ENCODE assay signal across 15 cellular contexts in genomic region chr3:169077394-169077906, GRCh38.
DNase-seq lines count a peak whose midpoint lies in the region; ATAC-seq, FAIRE-seq and TF ChIP-seq lines count a peak whose summit lies in the region.
"Had no signal": no experiment of that assay in that cellular context is flagged by ENCODE, and none has a peak within 500 bp of the region (broad histone marks: within the 10 kb centered on the region; RNA-seq: fewer than 3 reads in every experiment).

No MANE protein-coding gene starts in this region.

- H3K79me1 ChIP-seq in H1 (ENCODE audit: low read depth, low read length), result no peaks in the 10 kb centered on the region

- no peaks in the 10 kb centered on the region for H3K27me3 ChIP-seq in H1 (replicated peaks in 1 of 4; ENCODE audit: control insufficient read depth in 3 of 4, extremely low read depth in 1 of 4, insufficient read depth in 3 of 4, low read length in 3 of 4)

- peak; percentile 94 for ATAC-seq in GM18867 (IDR thresholded peaks at IDR 0.05; ENCODE audit: unreplicated experiment)
- peak; percentile 60 for ATAC-seq in GM21423 (IDR thresholded peaks at IDR 0.05; ENCODE audit: unreplicated experiment)
- ATAC-seq in HG02973 (IDR thresholded peaks at IDR 0.05; ENCODE audit: unreplicated experiment), result peak; percentile 86
- ATAC-seq in activated naive CD8-positive, alpha-beta T cell treated with anti-CD3 and anti-CD28 coated beads, Interleukin-2, amount 50 U/mL, for 24 hours, result no peak
- ATAC-seq: natural killer cell; stimulated activated naive CD8-positive, alpha-beta T cell treated with anti-CD3 and anti-CD28 coated beads, Interleukin-15, Interleukin-2, amounts not matched to agents 100 U/mL and 50 U/mL, for 24 hours had no signal

- H4K20me1 ChIP-seq in H1 (replicated peaks in 1 of 2; ENCODE audit: control insufficient read depth in 1 of 2, insufficient read depth in 2 of 2, low read length in 2 of 2), result no peaks in the 10 kb centered on the region

- no peak overlapping the region for H4K91ac ChIP-seq in H1 (replicated peaks; ENCODE audit: insufficient read length, low read length)

- no peak for TF ChIP-seq EP300 in H1 (IDR thresholded peaks at IDR 0.05; ENCODE audit: borderline replicate concordance in 1 of 2, low read depth in 2 of 2, low read length in 2 of 2)

- no peaks in the 10 kb centered on the region for H3K27me3 Mint-ChIP-seq in activated naive CD8-positive, alpha-beta T cell treated with anti-CD3 and anti-CD28 coated beads, Interleukin-2, amount 50 U/mL, for 24 hours

- CTCF ChIA-PET in H1 (lab: Charles Lee; ENCODE audit: partially characterized antibody), result no interaction called here

- no peak for TF ChIP-seq RAD21 in H1 (IDR thresholded peaks at IDR 0.05 in 1 of 2, conservative IDR thresholded peaks at IDR 0.05 in 1 of 2; ENCODE audit: low read depth in 2 of 2, low read length in 2 of 2)

- no peak overlapping the region for H3K14ac ChIP-seq in H1 (ENCODE audit: insufficient read length)

- WGBS in H1 (ENCODE audit: extremely low coverage in 1 of 2, insufficient coverage in 1 of 2, insufficient read length in 1 of 2, insufficient replicate concordance in 2 of 2, low coverage in 1 of 2, low lambda C conversion rate in 2 of 2, missing lambda C conversion rate in 1 of 2), 2 experiments, result 69% methylated on average over 3 of the region's 3 CpGs; no CpG with 5 or more reads in 1 of the 2 experiments

- no peak overlapping the region for H3K4ac ChIP-seq in H1 (replicated peaks; ENCODE audit: insufficient read length, low read depth, low read length)

- H2BK15ac ChIP-seq in H1 (ENCODE audit: low read length), result no peak overlapping the region

- H3K4me1 ChIP-seq in H1 (replicated peaks in 1 of 4; ENCODE audit: control insufficient read depth in 3 of 4, insufficient read depth in 4 of 4, low read length in 3 of 4), result peaks cover 0 to 6% (median 0%) of the 10 kb centered on the region in 4 experiments; a peak in 2 of 7 replicates

- H3K56ac ChIP-seq in H1 (replicated peaks; ENCODE audit: insufficient read length, low read depth, low read length), result no peak overlapping the region

- no peak overlapping the region for H3K18ac ChIP-seq in H1 (ENCODE audit: extremely low read depth, low read length)

- H2AK5ac ChIP-seq in H1 (ENCODE audit: low read depth, low read length), result no peak overlapping the region

- FAIRE-seq in H1 (lab: Jason Lieb, UNC), result no peak

- H3K4me3 Mint-ChIP-seq in activated naive CD8-positive, alpha-beta T cell treated with anti-CD3 and anti-CD28 coated beads, Interleukin-2, amount 50 U/mL, for 24 hours, result no peak overlapping the region
- H3K4me3 Mint-ChIP-seq: natural killer cell had no signal

- peak overlapping the region; percentile 51; the same call in 1 of the 2 replicates for H2BK12ac ChIP-seq in H1 (ENCODE audit: low read depth, low read length)

- no peaks in the 10 kb centered on the region for H3K4me1 Mint-ChIP-seq in activated naive CD8-positive, alpha-beta T cell treated with anti-CD3 and anti-CD28 coated beads, Interleukin-2, amount 50 U/mL, for 24 hours
- H3K4me1 Mint-ChIP-seq: natural killer cell had no signal

- H4K8ac ChIP-seq in H1 (ENCODE audit: extremely low read depth, insufficient read depth, low read length), result no peak overlapping the region

- H3K4me2 ChIP-seq in H1 (ENCODE audit: insufficient read depth in 1 of 2, low read depth in 2 of 2, low read length in 2 of 2), result no peak overlapping the region

- no peaks in the 10 kb centered on the region for H3K79me2 ChIP-seq in H1 (ENCODE audit: control insufficient read depth in 1 of 2, insufficient read depth in 2 of 2, low read length in 2 of 2)

- H3K9me3 ChIP-seq in H1 (ENCODE audit: insufficient read depth in 2 of 2, low read depth in 1 of 2, low read length in 1 of 2), result no peaks in the 10 kb centered on the region
- H3K9me3 ChIP-seq: HAP-1 had no signal

- no peak overlapping the region for H4K5ac ChIP-seq in H1 (ENCODE audit: insufficient read length, low read depth, low read length)

- no peak for TF ChIP-seq POLR2A in H1 (IDR thresholded peaks at IDR 0.05; ENCODE audit: control extremely low read depth in 1 of 2, low read depth in 2 of 2, low read length in 2 of 2)

- no peak overlapping the region for H3K9ac ChIP-seq in H1 (replicated peaks in 1 of 4; ENCODE audit: extremely low read depth in 1 of 4, low read depth in 3 of 4, low read length in 3 of 4)

- H3K9me3 Mint-ChIP-seq in activated naive CD8-positive, alpha-beta T cell treated with anti-CD3 and anti-CD28 coated beads, Interleukin-2, amount 50 U/mL, for 24 hours, result no peaks in the 10 kb centered on the region

- no peak overlapping the region for H3K27ac ChIP-seq in H1 (ENCODE audit: low read depth, low read length)

- H3K23ac ChIP-seq in H1 (ENCODE audit: insufficient read length), result no peak overlapping the region

- H2AFZ ChIP-seq in H1 (ENCODE audit: low read length), result 0 out of 2 replicates have a peak overlapping the region, but pooled peaks have one; percentile 28

- H2BK5ac ChIP-seq in H1 (ENCODE audit: low read depth, low read length), result no peak overlapping the region

- H2BK20ac ChIP-seq in H1 (ENCODE audit: low read length), result no peak overlapping the region

- no peak overlapping the region for H3K27ac Mint-ChIP-seq in activated naive CD8-positive, alpha-beta T cell treated with anti-CD3 and anti-CD28 coated beads, Interleukin-2, amount 50 U/mL, for 24 hours
- H3K27ac Mint-ChIP-seq: natural killer cell had no signal

- H3K4me3 ChIP-seq in H1 (ENCODE audit: extremely low read depth in 1 of 4, insufficient read depth in 2 of 4, low read depth in 3 of 4, low read length in 4 of 4), result no peak overlapping the region
- H3K4me3 ChIP-seq: HAP-1 had no signal

- no peaks in the 10 kb centered on the region for H3K23me2 ChIP-seq in H1 (ENCODE audit: low read depth, low read length)

- H3K36me3 ChIP-seq in H1 (ENCODE audit: control insufficient read depth in 2 of 4, insufficient read depth in 4 of 4, low read length in 3 of 4), result no peaks in the 10 kb centered on the region
- H3K36me3 ChIP-seq: HAP-1 had no signal

- POLR2A ChIA-PET in H1 (lab: Charles Lee; ENCODE audit: partially characterized antibody), result no interaction called here

- H2BK120ac ChIP-seq in H1 (replicated peaks; ENCODE audit: low read depth, low read length), result no peak overlapping the region

- TF ChIP-seq CTCF in H1 (IDR thresholded peaks at IDR 0.05; ENCODE audit: control extremely low read depth in 1 of 3, insufficient read depth in 1 of 3, low read depth in 1 of 3, low read length in 3 of 3), result no peak

- no peak for DNase-seq in H1 (ENCODE audit: low read depth in 1 of 2, low spot score in 2 of 2)
- DNase-seq in NCI-H2107 treated with DMSO at 0.1 percent for 48 hours (lab: John Stamatoyannopoulos, UW; ENCODE audit: unreplicated experiment), result no peak
- DNase-seq in NCI-H748 (lab: John Stamatoyannopoulos, UW; ENCODE audit: unreplicated experiment), result no peak
- DNase-seq in activated naive CD8-positive, alpha-beta T cell treated with anti-CD3 and anti-CD28 coated beads, Interleukin-2, amount 50 U/mL, for 24 hours, result no peak
- DNase-seq: activated naive CD4-positive, alpha-beta T cell treated with Interleukin-2 at 50 U/mL for 16 hours; DMS79 treated with DMSO at 0.1 percent for 48 hours; effector CD4-positive, alpha-beta T cell; MM.1S; natural killer cell; stimulated activated CD4-positive, alpha-beta T cell treated with anti-CD3 and anti-CD28 coated beads, Interleukin-4, amount 100 ng/mL, for 1 hour; stimulated activated naive CD8-positive, alpha-beta T cell treated with anti-CD3 and anti-CD28 coated beads, Interleukin-15, Interleukin-2, amounts not matched to agents 100 U/mL and 50 U/mL, for 24 hours had no signal

- H3K36me3 Mint-ChIP-seq in activated naive CD8-positive, alpha-beta T cell treated with anti-CD3 and anti-CD28 coated beads, Interleukin-2, amount 50 U/mL, for 24 hours (ENCODE audit: low read depth), result no peaks in the 10 kb centered on the region
- H3K36me3 Mint-ChIP-seq: natural killer cell had no signal

TF ChIP-seq in H1, 55 proteins besides CTCF, POLR2A, EP300 and RAD21:
- TF ChIP-seq PHF8 (conservative IDR thresholded peaks at IDR 0.05; ENCODE audit: low read depth, low read length) (no peak), JUN (IDR thresholded peaks at IDR 0.05; ENCODE audit: low read depth, low read length) (no peak), USF2 (IDR thresholded peaks at IDR 0.05; ENCODE audit: low read length) (no peak), SP4 (IDR thresholded peaks at IDR 0.05; ENCODE audit: low read length) (no peak), ATF3 (IDR thresholded peaks at IDR 0.05; ENCODE audit: insufficient read depth, low read depth, low read length) (no peak), KDM5A (IDR thresholded peaks at IDR 0.05; ENCODE audit: low read length) (no peak), CREB1 (IDR thresholded peaks at IDR 0.05) (no peak), EZH2 (IDR thresholded peaks at IDR 0.05; ENCODE audit: low read depth, low read length, severe bottlenecking) (no peak), ASH2L (IDR thresholded peaks at IDR 0.05; ENCODE audit: low read length) (no peak), E2F6 (IDR thresholded peaks at IDR 0.05) (no peak), GABPA (IDR thresholded peaks at IDR 0.05; ENCODE audit: borderline replicate concordance, insufficient read depth, low read length) (no peak), TAF1 (IDR thresholded peaks at IDR 0.05; ENCODE audit: low read depth, low read length) (no peak), SIX5 (IDR thresholded peaks at IDR 0.05; ENCODE audit: low read depth, low read length) (no peak), POU5F1 (IDR thresholded peaks at IDR 0.05; ENCODE audit: low read depth, low read length) (no peak), TAF7 (optimal IDR thresholded peaks at IDR 0.05; ENCODE audit: borderline replicate concordance, low read depth, low read length) (no peak)
